In the genomic region with DNA sequence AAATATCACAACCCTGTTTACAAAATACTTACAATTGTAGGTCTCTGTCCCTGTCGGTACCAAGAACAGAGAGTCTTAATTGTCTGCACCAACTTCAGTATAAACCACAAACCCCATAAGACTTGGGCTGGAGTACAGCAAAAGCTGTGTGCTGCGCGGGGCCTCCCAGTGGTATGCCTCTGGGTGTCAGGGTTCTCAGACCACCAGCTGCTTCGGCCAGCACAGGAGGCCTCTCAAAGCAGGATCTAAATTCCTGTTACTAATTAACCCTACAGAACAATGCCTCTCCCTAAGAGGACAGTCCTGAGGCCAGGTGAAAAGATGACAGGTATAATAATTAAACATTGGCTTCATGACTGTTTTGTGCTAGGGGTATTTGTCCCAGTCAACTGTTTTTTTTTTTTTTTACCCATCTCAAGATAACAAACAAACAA, we compare ENCODE assay signal across 9 cellular contexts. TPM values are rescaled to one million over a fixed set of nuclear protein-coding genes. Genes with fewer than 3 reads are reported as not detected.
A peak's percentile ranks its signal among the peaks of the same experiment; 100 is the strongest.
DNase-seq lines count a peak whose midpoint lies in the region; ATAC-seq and TF ChIP-seq lines count a peak whose summit lies in the region.
"Had no signal": no experiment of that assay in that cellular context is flagged by ENCODE, and none has a peak within 500 bp of the region (broad histone marks: within the 10 kb centered on the region; RNA-seq: fewer than 3 reads in every experiment).

No MANE protein-coding gene starts in this region.

- H3K9me3 ChIP-seq in breast epithelium (no peaks in the 10 kb centered on the region), lung (ENCODE audit: control insufficient read depth in 2 of 2, insufficient read depth in 1 of 2, low read length in 1 of 2) (no peaks in the 10 kb centered on the region)

- intact Hi-C loops in breast epithelium (cut with DNase I; ENCODE audit: low total_unique reads): no loop called here

- H3K36me3 ChIP-seq in breast epithelium (no peaks in the 10 kb centered on the region), lung (ENCODE audit: control insufficient read depth in 2 of 2, insufficient read depth in 2 of 2, low read length in 2 of 2) (peaks cover 0 to 9% of the 10 kb centered on the region in 2 donors)

- no peak for TF ChIP-seq POLR2A in breast epithelium (IDR thresholded peaks at IDR 0.05)

- peak overlapping the region; percentile 73 to 93 for H3K27ac ChIP-seq in breast epithelium
- peak overlapping the region; percentile 67 to 87 for H3K27ac ChIP-seq in lung (ENCODE audit: low read depth in 1 of 2, low read length in 1 of 2)

- H3K27me3 ChIP-seq in breast epithelium (no peaks in the 10 kb centered on the region), lung (ENCODE audit: control insufficient read depth, insufficient read depth) (no peaks in the 10 kb centered on the region)

- DNase-seq in breast epithelium (ENCODE audit: low spot score in 2 of 2) (no peak), lung (ENCODE audit: low spot score) (no peak), GM20000 (ENCODE audit: low spot score) (no peak), DMS79 treated with DMSO at 0.1 percent for 48 hours (lab: John Stamatoyannopoulos, UW) (no peak), HUDEP-2 (lab: John Stamatoyannopoulos, UW; ENCODE audit: unreplicated experiment in 76 of 76) (no peak)
- no peak for DNase-seq in stimulated activated CD4-positive, alpha-beta T cell treated with anti-CD3 and anti-CD28 coated beads, Interleukin-12 subunit alpha, Interleukin-12 subunit beta, amount 100 ng/mL, for 4 hours
- DNase-seq: activated B cell treated with CpG ODN at 0.5 μM for 24 hours had no signal

- H3K4me1 ChIP-seq in breast epithelium (peaks cover 4 to 12% of the 10 kb centered on the region in 2 donors), lung (ENCODE audit: control insufficient read depth in 2 of 2, insufficient read depth in 2 of 2, low read length in 2 of 2) (peaks cover 9 to 12% of the 10 kb centered on the region in 2 donors)

- ATAC-seq in GM19324 (IDR thresholded peaks at IDR 0.05; ENCODE audit: low FRiP score, unreplicated experiment) (peak; percentile 59), HG03460 (IDR thresholded peaks at IDR 0.05; ENCODE audit: unreplicated experiment) (peak; percentile 83), lung (ENCODE audit: insufficient read depth, low FRiP score) (no peak)

- no peak for TF ChIP-seq CTCF in breast epithelium (IDR thresholded peaks at IDR 0.05)
- TF ChIP-seq CTCF in lung (IDR thresholded peaks at IDR 0.05; ENCODE audit: control extremely low read depth, extremely low read depth): no peak
- no peak for TF ChIP-seq CTCF in GM20000 (IDR thresholded peaks at IDR 0.05; ENCODE audit: extremely low read depth, missing control alignments)

- 57 to 77% methylated on average over 4 of the region's 4 CpGs for WGBS in lung, 2 donors

- H3K4me3 ChIP-seq in breast epithelium (no peak overlapping the region), lung (no peak overlapping the region)

RNA-seq across cellular contexts. Expression of a gene that starts 1.0 kb away (rescaled TPM):
- total RNA-seq in breast epithelium: 10 to 100 TPM; 25.8 to 69.5 (median 60.6) TPM
- total RNA-seq in lung: 100 to 1,000 TPM in 1 of 2 donors, 10 to 100 TPM in 1; 68.4 to 117 TPM
- 10 to 100 TPM; 13.6 to 19.6 TPM for polyA plus RNA-seq in lung
